20 cellular contexts compared by ENCODE assay signal in the genomic region with DNA sequence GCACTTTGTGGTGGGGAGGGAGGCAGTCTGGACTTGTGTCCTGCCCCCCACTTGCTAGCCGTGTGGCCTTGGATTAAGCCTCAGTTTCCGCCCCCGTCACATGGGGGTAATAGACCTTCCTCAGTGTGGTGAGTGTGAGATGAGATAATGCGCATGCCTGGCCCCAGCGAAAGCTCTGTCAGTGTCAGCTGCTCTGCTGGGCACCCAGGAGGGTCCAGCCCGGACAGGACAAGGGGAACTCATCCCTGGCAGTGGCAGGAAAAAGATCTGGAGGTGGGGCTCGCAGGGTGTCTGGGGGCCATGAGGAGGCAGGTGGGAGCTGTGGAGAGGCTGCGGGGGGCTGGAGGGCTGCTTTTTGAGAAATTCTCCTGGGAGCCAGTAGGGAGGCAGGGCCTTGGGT.
A peak's percentile ranks its signal among the peaks of the same experiment; 100 is the strongest.
DNase-seq lines count a peak whose midpoint lies in the region; ATAC-seq and TF ChIP-seq lines count a peak whose summit lies in the region.
"Had no signal": no experiment of that assay in that cellular context is flagged by ENCODE, and none has a peak within 500 bp of the region (broad histone marks: within the 10 kb centered on the region; RNA-seq: fewer than 3 reads in every experiment).

No MANE protein-coding gene starts in this region.

- H3K9ac ChIP-seq in neural progenitor cell = no peak overlapping the region
- H3K9ac ChIP-seq: GM23248 had no signal

- H3K4me1 ChIP-seq in HEK293 (ENCODE audit: control insufficient read depth, insufficient read depth, low read length) = no peaks in the 10 kb centered on the region
- no peaks in the 10 kb centered on the region for H3K4me1 ChIP-seq in neural progenitor cell
- H3K4me1 ChIP-seq: A549, Caco-2 had no signal

- H3K27ac Mint-ChIP-seq in neural progenitor cell = peak overlapping the region; percentile 69
- H3K27ac Mint-ChIP-seq: CD4-positive, CD25-positive, alpha-beta regulatory T cell; CD8-positive, alpha-beta T cell; HFFc6 had no signal

- no peak overlapping the region for H3K4me2 ChIP-seq in neural progenitor cell
- H3K4me2 ChIP-seq: A549 had no signal

- no peaks in the 10 kb centered on the region for H3K79me2 ChIP-seq in neural progenitor cell (ENCODE audit: low read depth)

- H3K27me3 Mint-ChIP-seq in neural progenitor cell (ENCODE audit: insufficient read depth, low read depth) = peaks cover 6% of the 10 kb centered on the region

- peak; percentile 1 for DNase-seq in Ammon's horn (ENCODE audit: low spot score)
- DNase-seq in neural progenitor cell (ENCODE audit: low spot score) = no peak
- no peak for DNase-seq in dermis blood vessel endothelial cell
- DNase-seq: 8988T; ACHN; AML-193; C1 segment of cervical spinal cord; Caco-2; CD4-positive, CD25-positive, alpha-beta regulatory T cell; CD8-positive, alpha-beta T cell; DMS153; DND-41; GM23248; H7; HFFc6 had no signal

- no peak overlapping the region for H3K27ac ChIP-seq in HEK293 (ENCODE audit: extremely low read depth, low read depth, low read length)
- no peak overlapping the region for H3K27ac ChIP-seq in neural progenitor cell
- H3K27ac ChIP-seq: A549, GM23248 had no signal

- no peaks in the 10 kb centered on the region for H3K4me1 Mint-ChIP-seq in neural progenitor cell

- H3K4me3 Mint-ChIP-seq in neural progenitor cell = no peak overlapping the region
- H3K4me3 Mint-ChIP-seq: CD4-positive, CD25-positive, alpha-beta regulatory T cell; CD8-positive, alpha-beta T cell; HFFc6 had no signal

- ATAC-seq in HG02759 (IDR thresholded peaks at IDR 0.05; ENCODE audit: unreplicated experiment) = no peak
- ATAC-seq in GM18498 (IDR thresholded peaks at IDR 0.05; ENCODE audit: unreplicated experiment) = no peak
- ATAC-seq: A549; CD8-positive, alpha-beta T cell; HCT116 had no signal

- H4K20me1 ChIP-seq in neural progenitor cell (ENCODE audit: low read depth) = no peaks in the 10 kb centered on the region

- H3K9me3 ChIP-seq in HEK293 (ENCODE audit: control insufficient read depth, insufficient read depth, low read depth, low read length) (no peaks in the 10 kb centered on the region), neural progenitor cell (ENCODE audit: low read depth) (no peaks in the 10 kb centered on the region)
- H3K9me3 ChIP-seq: A549, Caco-2 had no signal

- H3K27me3 ChIP-seq in neural progenitor cell = no peaks in the 10 kb centered on the region

- H3K36me3 ChIP-seq in HEK293 (ENCODE audit: control insufficient read depth in 2 of 2, insufficient read depth in 1 of 2, low read length in 2 of 2) (no peaks in the 10 kb centered on the region; a peak in 1 of 3 replicates), neural progenitor cell (no peaks in the 10 kb centered on the region)

- no peak overlapping the region for H3K4me3 ChIP-seq in HEK293 (ENCODE audit: low read depth, low read length)
- H3K4me3 ChIP-seq in neural progenitor cell = no peak overlapping the region
- H3K4me3 ChIP-seq: A549, GM23248 had no signal

- TF ChIP-seq CTCF in HEK293 (tag by site-specific recombination; IDR thresholded peaks at IDR 0.05) (no peak), neural progenitor cell (IDR thresholded peaks at IDR 0.05) (no peak)

- no peak overlapping the region for H2AFZ ChIP-seq in neural progenitor cell (replicated peaks)
- H2AFZ ChIP-seq: GM23248 had no signal

- CTCF ChIA-PET in HEK293 (lab: Yijun Ruan, JAX) = interaction anchor here (0.7 to 1.1 kb wide), 3 partner anchors 16 to 161 kb away, joined by 3 to 6 read pairs (median 3); no protein-coding TSS in a partner anchor

- no peaks in the 10 kb centered on the region for H3K9me3 Mint-ChIP-seq in neural progenitor cell
- H3K9me3 Mint-ChIP-seq: CD8-positive, alpha-beta T cell; HFFc6 had no signal

- POLR2A ChIA-PET in HEK293 (lab: Yijun Ruan, JAX) = no interaction called here

- no peaks in the 10 kb centered on the region for H3K36me3 Mint-ChIP-seq in neural progenitor cell
- H3K36me3 Mint-ChIP-seq: CD4-positive, CD25-positive, alpha-beta regulatory T cell; CD8-positive, alpha-beta T cell had no signal

- no peaks in the 10 kb centered on the region for H3F3A ChIP-seq in neural progenitor cell (ENCODE audit: low read depth)

TF ChIP-seq in HEK293, 187 proteins besides CTCF, POLR2A, EP300 and RAD21:
- peak; percentile 33; the same call in 1 of the 2 replicates for TF ChIP-seq GLIS2 (tag by site-specific recombination; IDR thresholded peaks at IDR 0.05)
- no peak for TF ChIP-seq ZNF585B (tag by site-specific recombination; IDR thresholded peaks at IDR 0.05)
TF ChIP-seq in HEK293: peak in this region for 1.
